In genomic region chr17:40850287-40850972, GRCh38 we compare ENCODE assay signal across 1 cellular context.
TF ChIP-seq lines count a peak whose summit lies in the region.

No MANE protein-coding gene starts in this region.

TF ChIP-seq in K562, 482 proteins besides CTCF, POLR2A, EP300 and RAD21:
- TF ChIP-seq KLF1 (tag; IDR thresholded peaks at IDR 0.05) (no peak), RBM39 (optimal IDR thresholded peaks at IDR 0.05; ENCODE audit: low read depth, low read length) (no peak), PBX2 (CRISPR knock-in tag; IDR thresholded peaks at IDR 0.05; ENCODE audit: low read depth) (no peak), PBX2 (tag; conservative IDR thresholded peaks at IDR 0.05; ENCODE audit: low read depth) (peak; percentile 45; the same call in 1 of the 2 replicates), ZHX1 (conservative IDR thresholded peaks at IDR 0.05; ENCODE audit: low read length) (no peak), MEIS2 (IDR thresholded peaks at IDR 0.05; ENCODE audit: partially characterized antibody) (peak; percentile 52), CEBPG (CRISPR knock-in tag; IDR thresholded peaks at IDR 0.05) (no peak), CEBPG (tag; conservative IDR thresholded peaks at IDR 0.05 in 1 of 2, IDR thresholded peaks at IDR 0.05 in 1 of 2) (peak; percentile 73 to 89), HOXB6 (CRISPR knock-in tag; IDR thresholded peaks at IDR 0.05; ENCODE audit: borderline replicate concordance) (no peak), TEAD2 (tag; IDR thresholded peaks at IDR 0.05) (no peak), ZFP36 (IDR thresholded peaks at IDR 0.05; ENCODE audit: low read depth, low read length, partially characterized antibody) (no peak), CEBPB (tag; IDR thresholded peaks at IDR 0.05) (peak; percentile 90), FOXA3 (CRISPR knock-in tag; conservative IDR thresholded peaks at IDR 0.05 in 1 of 2, IDR thresholded peaks at IDR 0.05 in 1 of 2) (no peak), TRIM24 (IDR thresholded peaks at IDR 0.05) (peak; percentile 51 to 62; a peak in 2 of 4 replicates), IFI16 (CRISPR knock-in tag; IDR thresholded peaks at IDR 0.05) (no peak), HDAC3 (IDR thresholded peaks at IDR 0.05; ENCODE audit: borderline replicate concordance, partially characterized antibody) (no peak), HDAC1 (IDR thresholded peaks at IDR 0.05) (no peak), ZBTB12 (CRISPR knock-in tag; IDR thresholded peaks at IDR 0.05) (no peak), HSF4 (CRISPR knock-in tag; IDR thresholded peaks at IDR 0.05; ENCODE audit: borderline replicate concordance) (no peak), ATF3 (IDR thresholded peaks at IDR 0.05) (peak; percentile 43; the same call in 1 of the 2 replicates), ATF3 (CRISPR knock-in tag; conservative IDR thresholded peaks at IDR 0.05) (no peak), BRCA1 (IDR thresholded peaks at IDR 0.05) (no peak), BRCA1 (CRISPR knock-in tag; IDR thresholded peaks at IDR 0.05) (no peak), ZBTB17 (CRISPR knock-in tag; IDR thresholded peaks at IDR 0.05) (no peak), NONO (IDR thresholded peaks at IDR 0.05; ENCODE audit: low read depth in 2 of 2, low read length in 1 of 2) (no peak), DMBX1 (CRISPR knock-in tag; IDR thresholded peaks at IDR 0.05; ENCODE audit: borderline replicate concordance) (no peak), CTCFL (IDR thresholded peaks at IDR 0.05; ENCODE audit: borderline replicate concordance, insufficient read depth, low read depth, low read length, poor library complexity, severe bottlenecking) (no peak), IRF1 (CRISPR knock-in tag; IDR thresholded peaks at IDR 0.05; ENCODE audit: borderline replicate concordance) (no peak), NUFIP1 (IDR thresholded peaks at IDR 0.05; ENCODE audit: partially characterized antibody) (no peak), PKNOX1 (IDR thresholded peaks at IDR 0.05) (0 out of 2 replicates have a peak, but pooled peaks have one; percentile 28), FOSL1 (tag; conservative IDR thresholded peaks at IDR 0.05) (peak; percentile 68; the same call in 1 of the 2 replicates)
TF ChIP-seq in K562: peak in this region for 8.
